ENCODE assay signal across 11 cellular contexts in the genomic region with DNA sequence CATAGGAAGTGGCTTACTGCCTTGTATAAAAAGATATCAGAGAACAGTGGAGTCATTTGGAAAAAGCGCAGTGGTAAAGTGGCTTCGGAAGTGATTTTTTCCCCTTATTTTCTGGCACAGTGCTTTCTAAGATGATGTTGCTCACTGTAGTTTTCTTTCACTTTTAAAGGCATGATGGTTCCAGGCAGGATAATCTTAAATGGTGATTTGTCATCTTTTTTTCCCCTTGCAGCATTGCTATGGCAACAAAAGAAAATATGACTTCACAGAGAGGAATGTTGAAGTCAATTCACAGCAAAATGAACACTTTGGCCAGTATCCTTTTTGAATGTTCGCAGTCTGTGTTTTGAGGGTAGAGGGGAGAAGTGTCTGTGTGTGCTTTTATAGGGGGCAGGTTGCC. TPM values are rescaled to one million over a fixed set of nuclear protein-coding genes. Genes with fewer than 3 reads are reported as not detected.
A peak's percentile ranks its signal among the peaks of the same experiment; 100 is the strongest.
DNase-seq lines count a peak whose midpoint lies in the region; ATAC-seq, FAIRE-seq and TF ChIP-seq lines count a peak whose summit lies in the region.
"Had no signal": no experiment of that assay in that cellular context is flagged by ENCODE, and none has a peak within 500 bp of the region (broad histone marks: within the 10 kb centered on the region; RNA-seq: fewer than 3 reads in every experiment).

No MANE protein-coding gene starts in this region.

- peak overlapping the region in 3 of 5 donors; percentile 41 to 66 (median 44) for H3K27ac ChIP-seq in stomach
- H3K27ac ChIP-seq: parathyroid adenoma had no signal

- H3K27me3 ChIP-seq in stomach: no peaks in the 10 kb centered on the region

- 59 to 85% (median 71%) methylated on average over 3 of the region's 3 CpGs for WGBS in stomach, 5 donors

- no peak for TF ChIP-seq CTCF in stomach (IDR thresholded peaks at IDR 0.05)

- peaks cover 0 to 21% (median 5%) of the 10 kb centered on the region in 4 donors for H3K4me1 ChIP-seq in stomach
- H3K4me1 ChIP-seq: parathyroid adenoma had no signal

- no peak for TF ChIP-seq EP300 in stomach (IDR thresholded peaks at IDR 0.05)

- H3K4me3 ChIP-seq in stomach: no peak overlapping the region

- intact Hi-C loops in left cardiac atrium (cut with DNase I) (no loop called here), stomach (cut with DNase I; ENCODE audit: low total_unique reads) (no loop called here)

- DNase-seq in H54 (ENCODE audit: insufficient read length, low spot score) (peak; percentile 23), amniotic stem cell (lab: John Stamatoyannopoulos, UW) (peak; percentile 77), left cardiac atrium (no peak), stomach (no peak), GF-D8 (lab: John Stamatoyannopoulos, UW) (no peak), DMS79 treated with DMSO at 0.1 percent for 48 hours (lab: John Stamatoyannopoulos, UW) (no peak)
- DNase-seq: glutamatergic neuron, Kasumi-1 had no signal

- H3K36me3 ChIP-seq in stomach: peaks cover 7 to 77% (median 74%) of the 10 kb centered on the region in 4 donors

- no peaks in the 10 kb centered on the region for H3K9me3 ChIP-seq in stomach

- FAIRE-seq in H54 (lab: Jason Lieb, UNC): peak; percentile 64

- peak; percentile 66 to 89 for ATAC-seq in left cardiac atrium
- ATAC-seq in GM18868 (IDR thresholded peaks at IDR 0.05; ENCODE audit: unreplicated experiment): no peak
- ATAC-seq: stimulated activated memory B cell treated with anti-CD40 and anti-IgM and Interleukin-4, amounts not matched to agents 10 μg/mL and 1 μg/mL and 100 μg/mL, for 72 hours had no signal

- TF ChIP-seq POLR2A in H54 (IDR thresholded peaks at IDR 0.05; ENCODE audit: low read depth, low read length) (no peak), stomach (IDR thresholded peaks at IDR 0.05) (no peak)

RNA-seq across cellular contexts. Expression of a gene that starts 42.5 kb away (rescaled TPM):
- 10 to 100 TPM; 30.5 to 42.7 TPM for total RNA-seq in left cardiac atrium
- 10 to 100 TPM in 3 of 5 donors, 1 to 10 TPM in 2; 7.0 to 45.5 (median 35.7) TPM for total RNA-seq in stomach
- polyA plus RNA-seq in stomach: 10 to 100 TPM; 10.5 to 13.3 (median 12.7) TPM

Comparison
In these comparisons a context has a peak if more than half of its experiments do, and no peak if none do; other contexts are left out.
1. DNase-seq: peak in H54 (single experiment) and amniotic stem cell (single experiment); none in left cardiac atrium (single experiment), stomach (single experiment), GF-D8 (single experiment) and DMS79 treated with DMSO at 0.1 percent for 48 hours (single experiment).